Comparison of ENCODE assay signal across 8 cellular contexts in genomic region chr17:77404812-77405581, GRCh38.
A peak's percentile ranks its signal among the peaks of the same experiment; 100 is the strongest.
DNase-seq lines count a peak whose midpoint lies in the region; ATAC-seq lines count a peak whose summit lies in the region.

No MANE protein-coding gene starts in this region.

- H3K4me3 ChIP-seq in MG63 (no peak overlapping the region), skeletal muscle satellite cell (ENCODE audit: low read length) (peak overlapping the region; percentile 52)

- DNase-seq in AML-193 (lab: John Stamatoyannopoulos, UW) (peak; percentile 84 to 87), MG63 (peak; percentile 89), fibroblast of gingiva (ENCODE audit: low read depth) (peak; percentile 68), NCI-H1436 (lab: John Stamatoyannopoulos, UW) (no peak), substantia nigra (lab: John Stamatoyannopoulos, UW) (no peak)
- DNase-seq in activated CD8-positive, alpha-beta memory T cell treated with anti-CD3 and anti-CD28 coated beads, Interleukin-2, amount 50 U/mL, for 1 hour (ENCODE audit: extremely low read depth): peak; percentile 73

- ATAC-seq in GM21381 (IDR thresholded peaks at IDR 0.05; ENCODE audit: unreplicated experiment): peak; percentile 62

- H3K36me3 ChIP-seq in MG63: peaks cover 84% of the 10 kb centered on the region
- H3K36me3 ChIP-seq in skeletal muscle satellite cell (ENCODE audit: insufficient read depth, low read length): peaks cover 45% of the 10 kb centered on the region

- H3K4me2 ChIP-seq in skeletal muscle satellite cell (ENCODE audit: low read length): peak overlapping the region; percentile 73

- peaks cover 87% of the 10 kb centered on the region for H3K4me1 ChIP-seq in skeletal muscle satellite cell (ENCODE audit: control insufficient read depth, insufficient read depth, low read length)

- no peak overlapping the region for H3K27ac ChIP-seq in substantia nigra (ENCODE audit: low read depth, low read length, poor library complexity, severe bottlenecking)

- no peaks in the 10 kb centered on the region for H3K27me3 ChIP-seq in MG63
- no peaks in the 10 kb centered on the region for H3K27me3 ChIP-seq in skeletal muscle satellite cell (ENCODE audit: control insufficient read depth, insufficient read depth, low read length)

- no peaks in the 10 kb centered on the region for H3K9me3 ChIP-seq in MG63
- no peaks in the 10 kb centered on the region for H3K9me3 ChIP-seq in skeletal muscle satellite cell (replicated peaks; ENCODE audit: low read length)

- peak overlapping the region; percentile 68 for H3K9ac ChIP-seq in skeletal muscle satellite cell (ENCODE audit: low read depth, low read length)

Comparison
In these comparisons a context has a peak if more than half of its experiments do, and no peak if none do; other contexts are left out.
1. DNase-seq: peak in AML-193 (2 of 2), MG63 (single experiment), activated CD8-positive, alpha-beta memory T cell treated with anti-CD3 and anti-CD28 coated beads, Interleukin-2, amount 50 U/mL, for 1 hour (single experiment) and fibroblast of gingiva (single experiment); none in NCI-H1436 (single experiment) and substantia nigra (0 of 49).